In genomic region chr2:200300650-200301314, GRCh38 we compare ENCODE assay signal across 12 cellular contexts. TPM values are rescaled to one million over a fixed set of nuclear protein-coding genes. Genes with fewer than 3 reads are reported as not detected.
DNase-seq lines count a peak whose midpoint lies in the region; ATAC-seq and TF ChIP-seq lines count a peak whose summit lies in the region.
"Had no signal": no experiment of that assay in that cellular context is flagged by ENCODE, and none has a peak within 500 bp of the region (broad histone marks: within the 10 kb centered on the region; RNA-seq: fewer than 3 reads in every experiment).

No MANE protein-coding gene starts in this region.

- peaks cover under 1% of the 10 kb centered on the region for H3K4me1 Mint-ChIP-seq in activated naive CD4-positive, alpha-beta T cell treated with anti-CD3 and anti-CD28 coated beads for 36 hours (ENCODE audit: low read depth)
- H3K4me1 Mint-ChIP-seq in activated T-cell treated with anti-CD3 and anti-CD28 coated beads, Interleukin-2, amount 50 U/mL, for 72 hours (ENCODE audit: low read depth) = peaks cover under 1% of the 10 kb centered on the region

- no peaks in the 10 kb centered on the region for H3K79me1 ChIP-seq in neuronal stem cell (ENCODE audit: low read depth, low read length)

- CTCF ChIA-PET in activated naive CD4-positive, alpha-beta T cell treated with anti-CD3 and anti-CD28 coated beads for 36 hours (lab: Charles Lee) = interaction anchor here (1.5 kb wide), 1 partner anchor 183 kb away, joined by 4 read pairs; no protein-coding TSS in a partner anchor

- no peaks in the 10 kb centered on the region for H3K9me3 ChIP-seq in neuronal stem cell (replicated peaks in 1 of 2; ENCODE audit: control insufficient read depth in 2 of 2, insufficient read depth in 1 of 2, low read depth in 1 of 2, low read length in 2 of 2)

- peaks cover 2 to 4% of the 10 kb centered on the region in 2 donors for H3K4me1 ChIP-seq in neuronal stem cell (ENCODE audit: control insufficient read depth in 2 of 2, insufficient read depth in 1 of 2, low read depth in 1 of 2, low read length in 2 of 2)

- H3K4me3 Mint-ChIP-seq in activated naive CD4-positive, alpha-beta T cell treated with anti-CD3 and anti-CD28 coated beads for 36 hours = no peak overlapping the region
- H3K4me3 Mint-ChIP-seq in activated T-cell treated with anti-CD3 and anti-CD28 coated beads, Interleukin-2, amount 50 U/mL, for 72 hours = no peak overlapping the region

- no CpG with 5 or more reads among the region's 4 CpGs for WGBS in neuronal stem cell (ENCODE audit: extremely low coverage in 2 of 2, insufficient read length in 2 of 2, insufficient replicate concordance in 1 of 2), 2 donors

- no peaks in the 10 kb centered on the region for H3K36me3 ChIP-seq in neuronal stem cell (replicated peaks in 1 of 2; ENCODE audit: control insufficient read depth in 2 of 2, insufficient read depth in 2 of 2, low read length in 2 of 2)

- no peak for TF ChIP-seq CTCF in epithelial cell of proximal tubule (conservative IDR thresholded peaks at IDR 0.05; ENCODE audit: low read depth, low read length)

- H4K8ac ChIP-seq in neuronal stem cell (ENCODE audit: low read depth, low read length) = no peak overlapping the region

- H4K91ac ChIP-seq in neuronal stem cell (ENCODE audit: low read depth, low read length, poor library complexity) = no peak overlapping the region

- H3K27ac Mint-ChIP-seq in activated naive CD4-positive, alpha-beta T cell treated with anti-CD3 and anti-CD28 coated beads for 36 hours = no peak overlapping the region
- no peak overlapping the region for H3K27ac Mint-ChIP-seq in activated T-cell treated with anti-CD3 and anti-CD28 coated beads, Interleukin-2, amount 50 U/mL, for 72 hours
- H3K27ac Mint-ChIP-seq: activated naive CD4-positive, alpha-beta T cell treated with anti-CD3 and anti-CD28 coated beads, Interleukin-2, amount 50 U/mL, for 72 hours had no signal

- no peak for ATAC-seq in HG03108 (IDR thresholded peaks at IDR 0.05; ENCODE audit: unreplicated experiment)
- ATAC-seq in GM19351 (IDR thresholded peaks at IDR 0.05; ENCODE audit: unreplicated experiment) = no peak
- ATAC-seq in activated T-cell treated with anti-CD3 and anti-CD28 coated beads, Interleukin-2, amount 50 U/mL, for 72 hours (replicated peaks in 1 of 2) = no peak
- ATAC-seq: activated naive CD4-positive, alpha-beta T cell treated with anti-CD3 and anti-CD28 coated beads, Interleukin-2, amount 50 U/mL, for 72 hours had no signal

- H3K9ac ChIP-seq in neuronal stem cell (ENCODE audit: low read depth, low read length, poor library complexity) = no peak overlapping the region

- no peak overlapping the region for H3K18ac ChIP-seq in neuronal stem cell (ENCODE audit: low read length)

- H3K4ac ChIP-seq in neuronal stem cell (ENCODE audit: low read length) = no peak overlapping the region

- no peak overlapping the region for H3K4me2 ChIP-seq in neuronal stem cell (ENCODE audit: insufficient read depth, low read length, poor library complexity, severe bottlenecking)

- H3K14ac ChIP-seq in neuronal stem cell (ENCODE audit: low read length) = no peak overlapping the region

- H3K4me3 ChIP-seq in epithelial cell of proximal tubule (ENCODE audit: low read depth, low read length) (no peak overlapping the region), neuronal stem cell (ENCODE audit: low read length in 2 of 2) (no peak overlapping the region)

- no peaks in the 10 kb centered on the region for H3K9me3 Mint-ChIP-seq in activated naive CD4-positive, alpha-beta T cell treated with anti-CD3 and anti-CD28 coated beads for 36 hours
- H3K9me3 Mint-ChIP-seq in activated T-cell treated with anti-CD3 and anti-CD28 coated beads, Interleukin-2, amount 50 U/mL, for 72 hours = no peaks in the 10 kb centered on the region
- H3K9me3 Mint-ChIP-seq: activated naive CD4-positive, alpha-beta T cell treated with anti-CD3 and anti-CD28 coated beads, Interleukin-2, amount 50 U/mL, for 72 hours had no signal

- H3K27me3 Mint-ChIP-seq in activated naive CD4-positive, alpha-beta T cell treated with anti-CD3 and anti-CD28 coated beads for 36 hours (ENCODE audit: low read depth) = peaks cover under 1% of the 10 kb centered on the region
- H3K27me3 Mint-ChIP-seq in activated T-cell treated with anti-CD3 and anti-CD28 coated beads, Interleukin-2, amount 50 U/mL, for 72 hours (ENCODE audit: low read depth) = peaks cover 28% of the 10 kb centered on the region

- H2BK12ac ChIP-seq in neuronal stem cell (ENCODE audit: low read length) = no peak overlapping the region

- H2AK5ac ChIP-seq in neuronal stem cell (ENCODE audit: low read depth, low read length) = no peak overlapping the region

- H2BK5ac ChIP-seq in neuronal stem cell (ENCODE audit: low read length) = no peak overlapping the region

- no peak overlapping the region for H3K23ac ChIP-seq in neuronal stem cell (ENCODE audit: low read depth, low read length, poor library complexity)

- H2AFZ ChIP-seq in neuronal stem cell (ENCODE audit: low read length) = peak overlapping the region; percentile 1

- intact Hi-C loops in activated naive CD4-positive, alpha-beta T cell treated with anti-CD3 and anti-CD28 coated beads for 36 hours (cut with micrococcal nuclease) = no loop called here

- no peak overlapping the region for H2BK15ac ChIP-seq in neuronal stem cell (ENCODE audit: low read length)

- H3K27ac ChIP-seq in neuronal stem cell (replicated peaks; ENCODE audit: low read length) = no peak overlapping the region

- no peak overlapping the region for H2BK120ac ChIP-seq in neuronal stem cell (ENCODE audit: low read depth, low read length)

- H3K36me3 Mint-ChIP-seq in activated naive CD4-positive, alpha-beta T cell treated with anti-CD3 and anti-CD28 coated beads for 36 hours (ENCODE audit: low read depth) = no peaks in the 10 kb centered on the region
- no peaks in the 10 kb centered on the region for H3K36me3 Mint-ChIP-seq in activated T-cell treated with anti-CD3 and anti-CD28 coated beads, Interleukin-2, amount 50 U/mL, for 72 hours (ENCODE audit: insufficient read depth in 2 of 2)
- H3K36me3 Mint-ChIP-seq: activated naive CD4-positive, alpha-beta T cell treated with anti-CD3 and anti-CD28 coated beads, Interleukin-2, amount 50 U/mL, for 72 hours had no signal

- H3K27me3 ChIP-seq in neuronal stem cell (ENCODE audit: control insufficient read depth in 3 of 3, insufficient read depth in 3 of 3, low read depth in 1 of 3, low read length in 3 of 3) = no peaks in the 10 kb centered on the region

- DNase-seq in ELR (ENCODE audit: low read depth) (peak; percentile 91), NCI-H226 (peak; percentile 87), epithelial cell of proximal tubule (ENCODE audit: low read depth) (peak; percentile 82), neuronal stem cell (ENCODE audit: low spot score) (no peak)
- no peak for DNase-seq in activated naive CD4-positive, alpha-beta T cell treated with anti-CD3 and anti-CD28 coated beads for 36 hours
- DNase-seq in activated T-cell treated with anti-CD3 and anti-CD28 coated beads, Interleukin-2, amount 50 U/mL, for 72 hours = no peak
- DNase-seq: activated CD4-positive, alpha-beta T cell treated with anti-CD3 and anti-CD28 coated beads for 48 hours; effector CD8-positive, alpha-beta T cell; occipital lobe had no signal

RNA-seq across cellular contexts. Expression of gene SPATS2L, which starts 5.7 kb away (rescaled TPM):
- total RNA-seq in epithelial cell of proximal tubule = 93.9 and 115 TPM in 2 replicates
- 34.9 TPM for polyA plus RNA-seq in neuronal stem cell (2013, experiment 1 of 2)
- 35.6 TPM for polyA plus RNA-seq in neuronal stem cell (2013, experiment 2 of 2)
- 10 to 100 TPM in 1 of 2 experiments, 1 to 10 TPM in 1; 8.9 to 10.9 TPM for total RNA-seq in activated naive CD4-positive, alpha-beta T cell treated with anti-CD3 and anti-CD28 coated beads for 36 hours
- 10 to 100 TPM; 17.8 to 36.8 TPM for total RNA-seq in activated T-cell treated with anti-CD3 and anti-CD28 coated beads, Interleukin-2, amount 50 U/mL, for 72 hours

Comparison
In these comparisons a context has a peak if more than half of its experiments do, and no peak if none do; other contexts are left out.
1. DNase-seq: peak in ELR (single experiment), NCI-H226 (single experiment) and epithelial cell of proximal tubule (single experiment); none in neuronal stem cell (single experiment), activated naive CD4-positive, alpha-beta T cell treated with anti-CD3 and anti-CD28 coated beads for 36 hours (single experiment) and activated T-cell treated with anti-CD3 and anti-CD28 coated beads, Interleukin-2, amount 50 U/mL, for 72 hours (0 of 2).